ENCODE assay signal across 8 cellular contexts in the genomic region with DNA sequence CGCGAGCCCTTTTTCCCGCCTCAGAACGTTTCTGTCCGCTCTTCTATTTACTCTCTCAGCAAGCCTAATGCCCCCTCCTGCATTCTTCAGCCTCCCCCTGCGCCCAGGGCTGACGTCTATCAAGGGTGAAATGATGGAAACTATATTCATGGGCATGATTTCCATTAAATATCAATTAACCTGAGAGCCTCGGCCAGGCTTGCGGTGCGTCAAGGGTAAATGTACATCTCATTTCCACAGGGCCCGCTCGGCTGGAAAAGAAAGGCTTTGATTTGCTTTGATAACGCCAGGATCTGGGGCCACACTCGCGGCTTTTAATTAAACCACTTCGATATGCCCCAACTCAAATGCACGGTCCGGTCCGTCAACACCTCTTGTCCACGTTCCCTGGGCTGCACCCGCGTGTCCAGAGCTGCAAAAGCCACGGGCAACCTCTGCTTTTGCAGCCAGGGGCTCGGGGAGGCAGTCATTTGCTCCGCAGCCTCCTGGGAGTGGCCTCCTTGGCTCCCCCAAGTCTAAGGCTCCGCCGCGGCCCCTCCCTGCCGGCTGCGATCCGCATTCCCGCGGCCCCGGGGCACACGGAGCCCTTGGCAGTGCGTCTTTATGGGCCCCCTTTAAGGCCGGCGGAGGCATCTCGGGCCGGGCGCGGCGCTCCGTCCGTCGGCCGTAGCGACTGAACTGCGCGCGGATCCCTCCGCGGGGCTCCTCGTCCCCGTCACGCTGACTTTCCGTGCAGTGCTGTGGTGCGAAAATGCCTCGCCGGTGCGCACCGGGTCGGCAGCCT. TPM values are rescaled to one million over a fixed set of nuclear protein-coding genes. Genes with fewer than 3 reads are reported as not detected.
DNase-seq lines count a peak whose midpoint lies in the region; ATAC-seq, FAIRE-seq and TF ChIP-seq lines count a peak whose summit lies in the region.

A gene (plus strand): TSS at position 693 of the 784 bp plus-strand sequence. CDS start 662 bp downstream, outside the sequence.

- H3K4me2 ChIP-seq in astrocyte (ENCODE audit: low read length) = peak within 1 kb of the TSS; percentile 72

- intact Hi-C loops in left colon (cut with DNase I, micrococcal nuclease) = loop anchor here (5.0 to 10.0 kb wide), 3 partner anchors 516 to 1018 kb away; no protein-coding TSS in a partner anchor

- TF ChIP-seq CTCF in astrocyte (IDR thresholded peaks at IDR 0.05; ENCODE audit: insufficient read depth, low read depth, low read length) = no peak
- no peak for TF ChIP-seq CTCF in subcutaneous adipose tissue (IDR thresholded peaks at IDR 0.05; ENCODE audit: low read depth)

- H3K9me3 ChIP-seq in astrocyte (ENCODE audit: insufficient read depth, low read depth, low read length) = no peaks in the 10 kb centered on the region

- H3K4me3 Mint-ChIP-seq in astrocyte (ENCODE audit: unreplicated experiment) = peak within 1 kb of the TSS; percentile 69

- H3K9ac ChIP-seq in astrocyte (ENCODE audit: low read length) = no peak within 1 kb of the TSS

- ATAC-seq in left colon (peak; percentile 71), GM18502 (IDR thresholded peaks at IDR 0.05; ENCODE audit: poor library complexity, unreplicated experiment) (no peak)

- DNase-seq in ELF-1 (ENCODE audit: low read depth, low spot score) = peak; percentile 65
- DNase-seq in NCI-H2081 (lab: John Stamatoyannopoulos, UW) = peak; percentile 79 to 92
- peak; percentile 34 for DNase-seq in astrocyte (ENCODE audit: low read depth)
- peak; percentile 74 to 78 for DNase-seq in left colon
- no peak for DNase-seq in OCI-M1 (lab: John Stamatoyannopoulos, UW)
- DNase-seq in COLO829 (ENCODE audit: low spot score) = no peak

- no peaks in the 10 kb centered on the region for H3K36me3 ChIP-seq in astrocyte (ENCODE audit: insufficient read depth, low read length)

- H2AFZ ChIP-seq in astrocyte (ENCODE audit: low read depth, low read length) = peak within 1 kb of the TSS; percentile 14

- no peak within 1 kb of the TSS for H3K27ac ChIP-seq in astrocyte (ENCODE audit: low read depth, low read length)

- H3K27me3 ChIP-seq in astrocyte (ENCODE audit: insufficient read depth, low read length) = peaks cover 91% of the 10 kb centered on the region

- FAIRE-seq in astrocyte (lab: Jason Lieb, UNC) = no peak

- peaks cover 83% of the 10 kb centered on the region for H3K27me3 Mint-ChIP-seq in astrocyte (ENCODE audit: low read depth, unreplicated experiment)

- no peaks in the 10 kb centered on the region for H4K20me1 ChIP-seq in astrocyte (ENCODE audit: insufficient read depth, low read length)

- peak within 1 kb of the TSS; percentile 34 for H3K27ac Mint-ChIP-seq in astrocyte (ENCODE audit: unreplicated experiment)

- H3K36me3 Mint-ChIP-seq in astrocyte (ENCODE audit: low read depth, unreplicated experiment) = no peaks in the 10 kb centered on the region

- H3K4me1 ChIP-seq in astrocyte (ENCODE audit: insufficient read depth, low read length) = no peaks in the 10 kb centered on the region

- no peaks in the 10 kb centered on the region for H3K79me2 ChIP-seq in astrocyte (ENCODE audit: insufficient read depth, low read length)

- H3K4me3 ChIP-seq in astrocyte (ENCODE audit: insufficient read depth, low read depth, low read length) = no peak within 1 kb of the TSS

- peaks cover 16% of the 10 kb centered on the region for H3K9me3 Mint-ChIP-seq in astrocyte (ENCODE audit: unreplicated experiment)

- H3K4me1 Mint-ChIP-seq in astrocyte (ENCODE audit: low read depth, unreplicated experiment) = peaks cover 3% of the 10 kb centered on the region

RNA-seq across cellular contexts. Expression of the gene that starts here (rescaled TPM):
- total RNA-seq in astrocyte = not detected in 2 replicates
- total RNA-seq in left colon = 1 to 10 TPM; 6.2 to 9.8 TPM
- 10 to 100 TPM in 3 of 4 donors, 1 to 10 TPM in 1; 8.0 to 24.5 (median 14.4) TPM for total RNA-seq in subcutaneous adipose tissue

Comparison
In these comparisons a context has a peak if more than half of its experiments do, and no peak if none do; other contexts are left out.
1. Peak in DNase-seq and H3K4me2 ChIP-seq in astrocyte; RNA of the gene not detected or under 1 TPM.
2. DNase-seq: peak in ELF-1 (single experiment), NCI-H2081 (2 of 2) and left colon (2 of 2); none in OCI-M1 (single experiment) and COLO829 (single experiment).